ENCODE assay signal across 8 cellular contexts in genomic region chr19:1205114-1206062, GRCh38. TPM values are rescaled to one million over a fixed set of nuclear protein-coding genes. Genes with fewer than 3 reads are reported as not detected.
DNase-seq lines count a peak whose midpoint lies in the region; ATAC-seq, FAIRE-seq and TF ChIP-seq lines count a peak whose summit lies in the region.

Gene STK11, plus strand, starts transcription at chr19:1205778. Its CDS starts 1,136 bp downstream, at chr19:1206914.

- H3K4me3 Mint-ChIP-seq in type B pancreatic cell = peak within 1 kb of the TSS; percentile 90

- TF ChIP-seq POLR2A in GM12891 (IDR thresholded peaks at IDR 0.05; ENCODE audit: low read depth, low read length) (peak; percentile 34; the same call in 1 of the 2 replicates), adrenal gland (IDR thresholded peaks at IDR 0.05) (peak; percentile 59 to 92), heart left ventricle (IDR thresholded peaks at IDR 0.05) (peak; percentile 22 to 77)

- intact Hi-C loops in adrenal gland (cut with DNase I) = no loop called here
- intact Hi-C loops in heart left ventricle (cut with DNase I) = no loop called here
- intact Hi-C loops in posterior cingulate gyrus (cut with DNase I) = no loop called here

- H3K9me3 ChIP-seq in adrenal gland (replicated peaks in 1 of 3) (no peaks in the 10 kb centered on the region), heart left ventricle (no peaks in the 10 kb centered on the region)

- H3K36me3 Mint-ChIP-seq in type B pancreatic cell = no peaks in the 10 kb centered on the region

- no peaks in the 10 kb centered on the region for H3K27me3 ChIP-seq in adrenal gland
- no peaks in the 10 kb centered on the region for H3K27me3 ChIP-seq in heart left ventricle

- H3K27ac ChIP-seq in adrenal gland (peak within 1 kb of the TSS; percentile 58 to 91 (median 79)), heart left ventricle (peak within 1 kb of the TSS; percentile 41 to 96 (median 89))

- H3K9me3 Mint-ChIP-seq in type B pancreatic cell = no peaks in the 10 kb centered on the region

- peak; percentile 100 for DNase-seq in GM12891 (ENCODE audit: insufficient read length, low spot score)
- peak; percentile 81 for DNase-seq in NCI-H1436 treated with DMSO at 0.1 percent for 48 hours (lab: John Stamatoyannopoulos, UW)
- peak; percentile 97 to 99 (median 98) for DNase-seq in T-helper 1 cell
- peak; percentile 98 to 99 (median 99) for DNase-seq in adrenal gland
- DNase-seq in heart left ventricle = peak; percentile 99 to 100 (median 100)
- DNase-seq in posterior cingulate gyrus = peak; percentile 98 to 100 (median 99)
- peak; percentile 100 for DNase-seq in type B pancreatic cell (ENCODE audit: extremely low spot score, unreplicated experiment)

- FAIRE-seq in GM12891 (lab: Jason Lieb, UNC) = peak; percentile 99

- peak within 1 kb of the TSS; percentile 87 for H3K27ac Mint-ChIP-seq in type B pancreatic cell

- no peaks in the 10 kb centered on the region for H3K27me3 Mint-ChIP-seq in type B pancreatic cell

- ATAC-seq in HG02798 (IDR thresholded peaks at IDR 0.05; ENCODE audit: poor library complexity, unreplicated experiment) (peak; percentile 93), heart left ventricle (peak; percentile 91 to 94 (median 92))

- TF ChIP-seq CTCF in adrenal gland (IDR thresholded peaks at IDR 0.05) (no peak), heart left ventricle (IDR thresholded peaks at IDR 0.05) (no peak), type B pancreatic cell (conservative IDR thresholded peaks at IDR 0.05) (no peak)

- 4 to 18% (median 11%) methylated on average over 18 to 106 of the region's 106 CpGs for WGBS in adrenal gland, 4 donors
- WGBS in heart left ventricle, 4 donors = 3 to 10% (median 6%) methylated on average over 37 to 106 of the region's 106 CpGs

- H3K36me3 ChIP-seq in adrenal gland (replicated peaks in 1 of 2) (peaks cover 0 to 8% of the 10 kb centered on the region in 2 donors), heart left ventricle (peaks cover 0 to 11% (median 0%) of the 10 kb centered on the region in 9 donors)

- peaks cover 11% of the 10 kb centered on the region for H3K4me1 Mint-ChIP-seq in type B pancreatic cell (ENCODE audit: unreplicated experiment)

- H3K4me1 ChIP-seq in adrenal gland (replicated peaks in 1 of 2) (peaks cover 37 to 45% of the 10 kb centered on the region in 2 donors), heart left ventricle (peaks cover 0 to 62% (median 36%) of the 10 kb centered on the region in 12 donors)

- peak within 1 kb of the TSS; percentile 34 to 93 (median 52) for H3K4me3 ChIP-seq in adrenal gland
- H3K4me3 ChIP-seq in heart left ventricle = peak within 1 kb of the TSS; percentile 61 to 88 (median 78)

TF ChIP-seq in GM12891, 5 proteins besides CTCF, POLR2A, EP300 and RAD21:
- peak; percentile 81 for TF ChIP-seq TAF1 (IDR thresholded peaks at IDR 0.05; ENCODE audit: low read depth, low read length)
- no peak for TF ChIP-seq POLR2AphosphoS5 (IDR thresholded peaks at IDR 0.05; ENCODE audit: low read depth, low read length)
- TF ChIP-seq POU2F2 (IDR thresholded peaks at IDR 0.05; ENCODE audit: low read depth, low read length) = no peak
- no peak for TF ChIP-seq PAX5 (IDR thresholded peaks at IDR 0.05; ENCODE audit: insufficient read depth, low read length, severe bottlenecking)
- TF ChIP-seq SPI1 (IDR thresholded peaks at IDR 0.05; ENCODE audit: low read depth, low read length) = no peak

RNA-seq across cellular contexts. Expression of gene STK11, which starts in this region (rescaled TPM):
- polyA plus RNA-seq in GM12891 (2012; ENCODE audit: low read depth, missing spikeins) = 27.4 TPM
- 100 to 1,000 TPM in 3 of 8 donors, 10 to 100 TPM in 5; 53.5 to 117 (median 93.7) TPM for total RNA-seq in adrenal gland
- 100 to 1,000 TPM in 1 of 3 donors, 10 to 100 TPM in 2; 37.8 to 148 (median 94.5) TPM for polyA plus RNA-seq in adrenal gland
- total RNA-seq in heart left ventricle = 10 to 100 TPM; 44.7 to 92.0 (median 50.7) TPM
- polyA plus RNA-seq in heart left ventricle = 10 to 100 TPM; 49.1 to 56.4 TPM
- 59.9 and 64.8 TPM in 2 replicates for total RNA-seq in type B pancreatic cell (ENCODE audit: low replicate concordance)

Comparison
In these comparisons a context has a peak if more than half of its experiments do, and no peak if none do; other contexts are left out.
1. Peak in every context shown above with its lines: DNase-seq, ATAC-seq, H3K4me3 ChIP-seq and H3K27ac ChIP-seq.